1 cellular context compared by ENCODE assay signal in genomic region chr13:107441279-107441678, GRCh38.
TF ChIP-seq lines count a peak whose summit lies in the region.

No MANE protein-coding gene starts in this region.

TF ChIP-seq in SK-N-SH treated with all-trans-retinoic acid at 6 μM for 48 hours, 23 proteins besides CTCF, POLR2A, EP300 and RAD21 (continued from another document):
- no peak for TF ChIP-seq TSHZ2 (CRISPR knock-in tag; IDR thresholded peaks at IDR 0.05)
- no peak for TF ChIP-seq PATZ1 (CRISPR knock-in tag; IDR thresholded peaks at IDR 0.05; ENCODE audit: borderline replicate concordance)
- TF ChIP-seq CSRNP3 (CRISPR knock-in tag; IDR thresholded peaks at IDR 0.05), result no peak
- TF ChIP-seq ZNF8 (CRISPR knock-in tag; IDR thresholded peaks at IDR 0.05), result no peak
- no peak for TF ChIP-seq ISL1 (CRISPR knock-in tag; IDR thresholded peaks at IDR 0.05)
- TF ChIP-seq ARNTL (CRISPR knock-in tag; IDR thresholded peaks at IDR 0.05; ENCODE audit: borderline replicate concordance, low read depth), result no peak
- no peak for TF ChIP-seq ESRRG (CRISPR knock-in tag; IDR thresholded peaks at IDR 0.05)
- no peak for TF ChIP-seq ZNF70 (CRISPR knock-in tag; IDR thresholded peaks at IDR 0.05)
- TF ChIP-seq SNAI2 (CRISPR knock-in tag; IDR thresholded peaks at IDR 0.05), result no peak
- no peak for TF ChIP-seq ZFP3 (CRISPR knock-in tag; IDR thresholded peaks at IDR 0.05)
- no peak for TF ChIP-seq OSR1 (CRISPR knock-in tag; IDR thresholded peaks at IDR 0.05)
- TF ChIP-seq TOX (CRISPR knock-in tag; IDR thresholded peaks at IDR 0.05; ENCODE audit: borderline replicate concordance), result no peak
- no peak for TF ChIP-seq PPARA (CRISPR knock-in tag; IDR thresholded peaks at IDR 0.05; ENCODE audit: borderline replicate concordance)
- no peak for TF ChIP-seq CSDC2 (CRISPR knock-in tag; IDR thresholded peaks at IDR 0.05)
TF ChIP-seq in SK-N-SH treated with all-trans-retinoic acid at 6 μM for 48 hours: peak in this region for 0.
